In genomic region chr17:81391268-81391963, GRCh38 we compare ENCODE assay signal across 10 cellular contexts. TPM values are rescaled to one million over a fixed set of nuclear protein-coding genes. Genes with fewer than 3 reads are reported as not detected.
DNase-seq lines count a peak whose midpoint lies in the region; ATAC-seq and TF ChIP-seq lines count a peak whose summit lies in the region.
"Had no signal": no experiment of that assay in that cellular context is flagged by ENCODE, and none has a peak within 500 bp of the region (broad histone marks: within the 10 kb centered on the region; RNA-seq: fewer than 3 reads in every experiment).

No MANE protein-coding gene starts in this region.

- peaks cover 58% of the 10 kb centered on the region for H3K4me1 ChIP-seq in Loucy (ENCODE audit: insufficient read depth, low read length, poor library complexity, severe bottlenecking)
- peaks cover 71% of the 10 kb centered on the region for H3K4me1 ChIP-seq in suprapubic skin

- H3K4me2 ChIP-seq in Loucy (ENCODE audit: low read depth, low read length, poor library complexity, severe bottlenecking): peak overlapping the region; percentile 96

- H3K9me3 ChIP-seq in Loucy (ENCODE audit: insufficient read depth, low read depth, low read length) (no peaks in the 10 kb centered on the region), suprapubic skin (no peaks in the 10 kb centered on the region)

- peaks cover 5% of the 10 kb centered on the region for H3F3A ChIP-seq in Loucy (ENCODE audit: low read depth)

- no peaks in the 10 kb centered on the region for H3K9me3 Mint-ChIP-seq in mesothelial cell of epicardium

- peak overlapping the region; percentile 98 for H3K27ac ChIP-seq in suprapubic skin

- no peak for TF ChIP-seq POLR2A in suprapubic skin (IDR thresholded peaks at IDR 0.05)

- H3K27me3 ChIP-seq in Loucy (ENCODE audit: insufficient read depth, low read length, poor library complexity, severe bottlenecking) (peaks cover 8% of the 10 kb centered on the region), suprapubic skin (no peaks in the 10 kb centered on the region)

- DNase-seq in choroid plexus epithelial cell (ENCODE audit: low read depth) (no peak), mesothelial cell of epicardium (ENCODE audit: low spot score in 2 of 2, unreplicated experiment in 2 of 2) (no peak), suprapubic skin (ENCODE audit: low spot score in 2 of 2) (no peak), glomerular visceral epithelial cell (ENCODE audit: extremely low spot score) (no peak), T-helper 1 cell (no peak)
- no peak for DNase-seq in activated CD4-positive, alpha-beta T cell treated with anti-CD3 and anti-CD28 coated beads, Interleukin-2, amount 50 U/mL, for 48 hours
- DNase-seq: activated naive CD4-positive, alpha-beta T cell; NCI-H345 had no signal

- no peaks in the 10 kb centered on the region for H3K27me3 Mint-ChIP-seq in mesothelial cell of epicardium (ENCODE audit: low read depth)

- TF ChIP-seq CTCF in Loucy (conservative IDR thresholded peaks at IDR 0.05; ENCODE audit: low read length) (no peak), choroid plexus epithelial cell (conservative IDR thresholded peaks at IDR 0.05; ENCODE audit: low read depth, low read length) (no peak), mesothelial cell of epicardium (IDR thresholded peaks at IDR 0.05; ENCODE audit: unreplicated experiment) (no peak), suprapubic skin (IDR thresholded peaks at IDR 0.05) (no peak)

- H3K36me3 ChIP-seq in Loucy (ENCODE audit: insufficient read depth, low read length): no peaks in the 10 kb centered on the region
- no peaks in the 10 kb centered on the region for H3K36me3 ChIP-seq in suprapubic skin

- peak overlapping the region; percentile 80 for H3K4me3 ChIP-seq in Loucy (ENCODE audit: low read length, poor library complexity, severe bottlenecking)
- H3K4me3 ChIP-seq in choroid plexus epithelial cell (ENCODE audit: low read depth, low read length): peak overlapping the region; percentile 66
- peak overlapping the region; percentile 86 for H3K4me3 ChIP-seq in suprapubic skin

- H3K4me1 Mint-ChIP-seq in mesothelial cell of epicardium: peaks cover 63% of the 10 kb centered on the region

- no peak for TF ChIP-seq EP300 in suprapubic skin (IDR thresholded peaks at IDR 0.05)

- peaks cover 85% of the 10 kb centered on the region for H3K79me2 ChIP-seq in Loucy (ENCODE audit: insufficient read depth, low read length)

- H3K9ac ChIP-seq in Loucy (ENCODE audit: low read depth, low read length, poor library complexity, severe bottlenecking): peak overlapping the region; percentile 97

- H3K4me3 Mint-ChIP-seq in mesothelial cell of epicardium: peak overlapping the region; percentile 71

- H3K36me3 Mint-ChIP-seq in mesothelial cell of epicardium: no peaks in the 10 kb centered on the region

- no peaks in the 10 kb centered on the region for H3K9me2 ChIP-seq in Loucy (replicated peaks; ENCODE audit: low read depth, low read length)

- H4K20me1 ChIP-seq in Loucy (ENCODE audit: insufficient read depth, low read length, poor library complexity, severe bottlenecking): peaks cover 29% of the 10 kb centered on the region

- H3K27ac Mint-ChIP-seq in mesothelial cell of epicardium: peak overlapping the region; percentile 96

- ATAC-seq in HG03432 (IDR thresholded peaks at IDR 0.05; ENCODE audit: unreplicated experiment): no peak

- 61% methylated on average over 7 of the region's 12 CpGs for WGBS in suprapubic skin

- H2AFZ ChIP-seq in Loucy (ENCODE audit: low read length): no peak overlapping the region

RNA-seq across cellular contexts. Expression of gene BAHCC1, which starts 3.8 kb away (rescaled TPM):
- total RNA-seq in mesothelial cell of epicardium: 34.9 to 36.4 TPM (median 35.1 TPM) in 3 replicates
- 10 to 100 TPM in 2 of 4 donors, 1 to 10 TPM in 2; 4.5 to 19.3 (median 12.2) TPM for total RNA-seq in suprapubic skin
